In genomic region chr2:226247289-226248275, GRCh38 we compare ENCODE assay signal across 16 cellular contexts.
DNase-seq lines count a peak whose midpoint lies in the region; ATAC-seq and TF ChIP-seq lines count a peak whose summit lies in the region.
"Had no signal": no experiment of that assay in that cellular context is flagged by ENCODE, and none has a peak within 500 bp of the region (broad histone marks: within the 10 kb centered on the region; RNA-seq: fewer than 3 reads in every experiment).

No MANE protein-coding gene starts in this region.

- H3K9me3 ChIP-seq in HCT116 (ENCODE audit: control insufficient read depth in 1 of 2, insufficient read depth in 1 of 2, low read depth in 1 of 2, low read length in 2 of 2) (peaks cover 0 to 5% of the 10 kb centered on the region in 2 experiments; a peak in 2 of 4 replicates), skeletal muscle satellite cell (replicated peaks; ENCODE audit: low read length) (peaks cover 5% of the 10 kb centered on the region)

- no TSS peak for BruUV-seq in HCT116 (replicated peaks; lab: Mats Ljungman, UMichigan)

- no peak overlapping the region for H3K9ac ChIP-seq in HCT116 (ENCODE audit: low read length)
- H3K9ac ChIP-seq in skeletal muscle satellite cell (ENCODE audit: low read depth, low read length), result peak overlapping the region; percentile 27

- RAD21 ChIA-PET in HCT116 (lab: Charles Lee; ENCODE audit: low non-redundant PET in 1 of 2, low total read pairs in 2 of 2, uncharacterized antibody in 2 of 2, unreplicated experiment in 2 of 2), result no interaction called here

- no peaks in the 10 kb centered on the region for H3K79me2 ChIP-seq in HCT116 (ENCODE audit: insufficient read depth, low read length)

- H3K4me3 Mint-ChIP-seq in natural killer cell, result no peak overlapping the region
- H3K4me3 Mint-ChIP-seq: activated CD4-positive, alpha-beta T cell treated with anti-CD3 and anti-CD28 coated beads for 36 hours; T-helper 2 cell treated with Interferon-gamma antibody and Interleukin-4, amounts not matched to agents 5 μg/mL and 100 μg/mL, for 36 hours had no signal

- DNase-seq in HCT116 (ENCODE audit: low read depth, low spot score), result no peak
- DNase-seq in fibroblast of pulmonary artery (ENCODE audit: low read depth), result peak; percentile 62
- no peak for DNase-seq in NCI-H82 treated with DMSO at 0.1 percent for 48 hours (lab: John Stamatoyannopoulos, UW; ENCODE audit: unreplicated experiment)
- DNase-seq in natural killer cell, result no peak
- DNase-seq: activated CD4-positive, alpha-beta T cell treated with anti-CD3 and anti-CD28 coated beads for 36 hours; activated naive CD4-positive, alpha-beta T cell treated with Interleukin-2 at 50 U/mL for 16 hours; effector CD4-positive, alpha-beta T cell; nucleus accumbens; SIG-M5 had no signal

- TF ChIP-seq CTCF in HCT116 (IDR thresholded peaks at IDR 0.05 in 2 of 3, conservative IDR thresholded peaks at IDR 0.05 in 1 of 3; ENCODE audit: borderline replicate concordance in 1 of 3, insufficient read depth in 1 of 3, low read depth in 2 of 3, low read length in 2 of 3) (peak in 1 of 3 experiments; percentile 41; a peak in 1 of 6 replicates), fibroblast of pulmonary artery (IDR thresholded peaks at IDR 0.05; ENCODE audit: low read length, missing control alignments) (peak; percentile 11), natural killer cell (IDR thresholded peaks at IDR 0.05) (no peak)

- no peak overlapping the region for H3K4me3 ChIP-seq in HCT116 (replicated peaks in 1 of 2; ENCODE audit: low read depth in 1 of 2, low read length in 2 of 2)
- H3K4me3 ChIP-seq in fibroblast of pulmonary artery (replicated peaks; ENCODE audit: low read depth, low read length), result no peak overlapping the region
- H3K4me3 ChIP-seq in skeletal muscle satellite cell (ENCODE audit: low read length), result no peak overlapping the region

- H3K36me3 ChIP-seq in HCT116 (ENCODE audit: control insufficient read depth in 1 of 2, insufficient read depth in 2 of 2, low read length in 2 of 2), result no peaks in the 10 kb centered on the region
- no peaks in the 10 kb centered on the region for H3K36me3 ChIP-seq in skeletal muscle satellite cell (ENCODE audit: insufficient read depth, low read length)

- H3K4me1 ChIP-seq in HCT116 (ENCODE audit: control insufficient read depth in 1 of 2, insufficient read depth in 2 of 2, low read length in 2 of 2) (peaks cover 6 to 11% of the 10 kb centered on the region in 2 experiments), skeletal muscle satellite cell (ENCODE audit: control insufficient read depth, insufficient read depth, low read length) (peaks cover 19% of the 10 kb centered on the region)

- H3K27ac ChIP-seq in HCT116 (ENCODE audit: low read depth, low read length), result peak overlapping the region; percentile 6; the same call in 1 of the 2 replicates
- H3K27ac ChIP-seq: C4-2B had no signal

- POLR2A ChIA-PET in HCT116 (lab: Charles Lee), result no interaction called here

- peak overlapping the region; percentile 14 for H2AFZ ChIP-seq in HCT116 (ENCODE audit: low read depth, low read length, poor library complexity, severe bottlenecking)

- CTCF ChIA-PET in HCT116 (lab: Charles Lee), result no interaction called here

- H3K9me2 ChIP-seq in HCT116 (ENCODE audit: insufficient read depth), result no peaks in the 10 kb centered on the region

- H3K36me3 Mint-ChIP-seq in natural killer cell, result no peaks in the 10 kb centered on the region

- no peaks in the 10 kb centered on the region for H3K27me3 Mint-ChIP-seq in natural killer cell (ENCODE audit: low read depth in 2 of 2)

- ATAC-seq in HCT116 (no peak), SK-N-SH treated with all-trans-retinoic acid at 6 μM for 48 hours (peak; percentile 67), esophagus mucosa (no peak), HG03521 (IDR thresholded peaks at IDR 0.05; ENCODE audit: unreplicated experiment) (no peak), natural killer cell (no peak)
- ATAC-seq: activated CD4-positive, alpha-beta T cell treated with anti-CD3 and anti-CD28 coated beads for 36 hours; sciatic nerve had no signal

- H3K4me2 ChIP-seq in HCT116 (ENCODE audit: low read length) (no peak overlapping the region), skeletal muscle satellite cell (ENCODE audit: low read length) (peak overlapping the region; percentile 40)

- H3K9me3 Mint-ChIP-seq in natural killer cell, result peaks cover 8 to 22% of the 10 kb centered on the region in 2 donors
- H3K9me3 Mint-ChIP-seq: T-helper 2 cell treated with Interferon-gamma antibody and Interleukin-4, amounts not matched to agents 5 μg/mL and 100 μg/mL, for 36 hours had no signal

- H3K27me3 ChIP-seq in HCT116 (ENCODE audit: insufficient read depth, low read length) (no peaks in the 10 kb centered on the region), skeletal muscle satellite cell (ENCODE audit: control insufficient read depth, insufficient read depth, low read length) (no peaks in the 10 kb centered on the region)

- H3K4me1 Mint-ChIP-seq in natural killer cell, result no peaks in the 10 kb centered on the region
- H3K4me1 Mint-ChIP-seq: activated CD4-positive, alpha-beta T cell treated with anti-CD3 and anti-CD28 coated beads for 36 hours had no signal

- no peak overlapping the region for H3K27ac Mint-ChIP-seq in natural killer cell
- H3K27ac Mint-ChIP-seq: activated CD4-positive, alpha-beta T cell treated with anti-CD3 and anti-CD28 coated beads for 36 hours; T-helper 2 cell treated with Interferon-gamma antibody and Interleukin-4, amounts not matched to agents 5 μg/mL and 100 μg/mL, for 36 hours had no signal

- intact Hi-C loops in HCT116 (cut with micrococcal nuclease) (no loop called here), natural killer cell (cut with micrococcal nuclease) (no loop called here)

- no peak for TF ChIP-seq POLR2A in HCT116 (IDR thresholded peaks at IDR 0.05; ENCODE audit: borderline replicate concordance, extremely low read depth, insufficient read depth, insufficient read length)

- TF ChIP-seq RAD21 in HCT116 (IDR thresholded peaks at IDR 0.05; ENCODE audit: low read depth), result no peak

- no peaks in the 10 kb centered on the region for H4K20me1 ChIP-seq in HCT116 (ENCODE audit: insufficient read depth)

TF ChIP-seq in HCT116, 20 proteins besides CTCF, POLR2A, EP300 and RAD21 (continues in another document):
- TF ChIP-seq ATF3 (IDR thresholded peaks at IDR 0.05) (no peak), REST (IDR thresholded peaks at IDR 0.05; ENCODE audit: low read depth) (no peak)

TF ChIP-seq in SK-N-SH treated with all-trans-retinoic acid at 6 μM for 48 hours, 23 proteins besides CTCF, POLR2A, EP300 and RAD21:
- TF ChIP-seq ARNTL (CRISPR knock-in tag; IDR thresholded peaks at IDR 0.05; ENCODE audit: borderline replicate concordance, low read depth), result no peak
- no peak for TF ChIP-seq TSHZ2 (CRISPR knock-in tag; IDR thresholded peaks at IDR 0.05)
- peak; percentile 67; the same call in 1 of the 2 replicates for TF ChIP-seq TOX (CRISPR knock-in tag; IDR thresholded peaks at IDR 0.05; ENCODE audit: borderline replicate concordance)
- TF ChIP-seq ISL1 (CRISPR knock-in tag; IDR thresholded peaks at IDR 0.05), result no peak
